ENCODE assay signal across 2 cellular contexts in the genomic region with DNA sequence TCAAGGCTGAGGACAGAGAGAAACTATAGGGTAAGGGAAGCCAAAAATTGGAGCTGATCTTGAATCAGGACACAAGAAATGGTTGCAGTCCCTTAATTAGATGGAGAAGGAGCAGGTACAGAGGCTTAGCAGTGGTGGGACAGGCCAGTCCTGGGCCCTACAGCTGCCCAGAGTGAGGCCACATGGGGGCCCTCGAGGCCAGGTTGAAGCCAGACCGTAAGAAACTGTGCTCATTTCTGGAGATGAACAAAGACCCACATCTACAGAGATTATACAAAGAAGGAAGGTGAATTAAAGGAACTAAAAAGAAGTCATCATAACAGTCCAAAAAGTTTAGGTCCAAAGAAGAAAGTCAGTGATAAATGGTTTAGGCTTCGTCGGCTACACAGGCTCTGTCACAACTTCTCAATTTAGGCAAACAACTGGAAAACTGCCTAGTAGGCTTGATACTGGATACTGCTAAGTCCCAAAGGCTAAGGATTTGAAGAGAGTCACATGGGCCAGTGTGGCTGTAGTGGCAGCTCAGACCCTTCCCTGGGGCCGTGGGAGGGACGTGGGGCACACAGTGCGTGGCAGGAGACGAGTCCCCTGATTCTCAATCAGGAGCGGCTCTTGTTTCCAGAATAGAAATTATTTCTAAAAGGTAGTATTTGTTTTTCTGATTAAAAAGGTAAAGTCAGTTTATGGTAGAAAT.
TF ChIP-seq lines count a peak whose summit lies in the region.

No MANE protein-coding gene starts in this region.

TF ChIP-seq in IMR-90, 13 proteins besides CTCF, POLR2A, EP300 and RAD21:
- TF ChIP-seq RCOR1 (IDR thresholded peaks at IDR 0.05; ENCODE audit: insufficient replicate concordance, low read length) = no peak
- TF ChIP-seq SMC3 (IDR thresholded peaks at IDR 0.05; ENCODE audit: low read depth, low read length) = peak; percentile 26

TF ChIP-seq in H1, 55 proteins besides CTCF, POLR2A, EP300 and RAD21:
- TF ChIP-seq SIX5 (IDR thresholded peaks at IDR 0.05; ENCODE audit: low read depth, low read length) = no peak
- TF ChIP-seq, protein P1, sequence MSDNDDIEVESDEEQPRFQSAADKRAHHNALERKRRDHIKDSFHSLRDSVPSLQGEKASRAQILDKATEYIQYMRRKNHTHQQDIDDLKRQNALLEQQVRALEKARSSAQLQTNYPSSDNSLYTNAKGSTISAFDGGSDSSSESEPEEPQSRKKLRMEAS (IDR thresholded peaks at IDR 0.05) = no peak
- no peak for TF ChIP-seq SP4 (IDR thresholded peaks at IDR 0.05; ENCODE audit: low read length)
- no peak for TF ChIP-seq RBBP5 (IDR thresholded peaks at IDR 0.05; ENCODE audit: borderline replicate concordance, low read depth, low read length)
- TF ChIP-seq SP1 (IDR thresholded peaks at IDR 0.05; ENCODE audit: low read depth, low read length) = no peak
- TF ChIP-seq CTBP2 (IDR thresholded peaks at IDR 0.05; ENCODE audit: borderline replicate concordance, insufficient read depth, insufficient read length, low read length) = no peak
- TF ChIP-seq JUND (IDR thresholded peaks at IDR 0.05; ENCODE audit: low read length) = no peak
- no peak for TF ChIP-seq EGR1 (IDR thresholded peaks at IDR 0.05; ENCODE audit: borderline replicate concordance, low read depth, low read length)
- TF ChIP-seq GABPA (IDR thresholded peaks at IDR 0.05; ENCODE audit: borderline replicate concordance, insufficient read depth, low read length) = no peak
- TF ChIP-seq TAF7 (optimal IDR thresholded peaks at IDR 0.05; ENCODE audit: borderline replicate concordance, low read depth, low read length) = no peak
- no peak for TF ChIP-seq CBX5 (IDR thresholded peaks at IDR 0.05; ENCODE audit: low read depth, low read length)
- no peak for TF ChIP-seq GTF2F1 (IDR thresholded peaks at IDR 0.05; ENCODE audit: borderline replicate concordance, low read depth, low read length)
- no peak for TF ChIP-seq E2F6 (IDR thresholded peaks at IDR 0.05)
- no peak for TF ChIP-seq PHF8 (conservative IDR thresholded peaks at IDR 0.05; ENCODE audit: low read depth, low read length)
- TF ChIP-seq KDM5A (IDR thresholded peaks at IDR 0.05; ENCODE audit: low read length) = no peak
- no peak for TF ChIP-seq NRF1 (IDR thresholded peaks at IDR 0.05; ENCODE audit: low read depth, low read length)
- TF ChIP-seq USF2 (IDR thresholded peaks at IDR 0.05; ENCODE audit: low read length) = no peak
- TF ChIP-seq RXRA (IDR thresholded peaks at IDR 0.05; ENCODE audit: insufficient read depth, low read depth, low read length) = no peak
